Comparison of ENCODE assay signal across 8 cellular contexts in genomic region chr19:49057636-49058234, GRCh38. TPM values are rescaled to one million over a fixed set of nuclear protein-coding genes. Genes with fewer than 3 reads are reported as not detected.
DNase-seq lines count a peak whose midpoint lies in the region; ATAC-seq and TF ChIP-seq lines count a peak whose summit lies in the region.

Gene CGB7 (minus strand): TSS chr19:49057749. CDS start chr19:49055375, 2,374 bp downstream.

- no peak for TF ChIP-seq POLR2A in vagina (IDR thresholded peaks at IDR 0.05)

- no peaks in the 10 kb centered on the region for H3K36me3 ChIP-seq in CD4-positive, CD25-positive, alpha-beta regulatory T cell (ENCODE audit: control insufficient read depth, insufficient read depth, low read length)
- H3K36me3 ChIP-seq in vagina: no peaks in the 10 kb centered on the region

- peaks cover 0 to 23% (median 10%) of the 10 kb centered on the region in 4 donors for H3K4me1 Mint-ChIP-seq in CD4-positive, CD25-positive, alpha-beta regulatory T cell
- H3K4me1 Mint-ChIP-seq in activated T-cell treated with anti-CD3 and anti-CD28 coated beads, Interleukin-2, amount 50 U/mL, for 24 hours (ENCODE audit: low read depth): peaks cover 21% of the 10 kb centered on the region
- H3K4me1 Mint-ChIP-seq in natural killer cell treated with Interleukin-12 subunit alpha and Interleukin-12 subunit beta and Interleukin-15 and Interleukin-18, amount 100 ng/mL, for 72 hours (ENCODE audit: low read depth in 2 of 2): peaks cover 15% of the 10 kb centered on the region in 2 donors

- H3K27me3 Mint-ChIP-seq in CD4-positive, CD25-positive, alpha-beta regulatory T cell: peaks cover 70% of the 10 kb centered on the region
- H3K27me3 Mint-ChIP-seq in activated T-cell treated with anti-CD3 and anti-CD28 coated beads, Interleukin-2, amount 50 U/mL, for 24 hours: peaks cover 56% of the 10 kb centered on the region
- H3K27me3 Mint-ChIP-seq in natural killer cell treated with Interleukin-12 subunit alpha and Interleukin-12 subunit beta and Interleukin-15 and Interleukin-18, amount 100 ng/mL, for 72 hours: peaks cover 23 to 32% of the 10 kb centered on the region in 2 donors

- peak; percentile 16 to 28 for ATAC-seq in CD4-positive, CD25-positive, alpha-beta regulatory T cell (ENCODE audit: low read depth in 2 of 2)
- peak; percentile 25 to 48 for ATAC-seq in natural killer cell treated with Interleukin-12 subunit alpha and Interleukin-12 subunit beta and Interleukin-15 and Interleukin-18, amount 100 ng/mL, for 72 hours
- ATAC-seq in GM21717 (IDR thresholded peaks at IDR 0.05; ENCODE audit: unreplicated experiment): no peak

- H3K9me3 ChIP-seq in CD4-positive, CD25-positive, alpha-beta regulatory T cell (ENCODE audit: control insufficient read depth in 2 of 2, low read length in 2 of 2): no peaks in the 10 kb centered on the region
- H3K9me3 ChIP-seq in vagina: no peaks in the 10 kb centered on the region

- DNase-seq in CD4-positive, CD25-positive, alpha-beta regulatory T cell: peak in 2 of 3 donors; percentile 19 to 38
- DNase-seq in M059J (ENCODE audit: low read depth) (peak; percentile 82), fibroblast of the conjunctiva (ENCODE audit: low read depth) (peak; percentile 16), vagina (ENCODE audit: extremely low spot score in 2 of 2) (no peak), NK-92 (lab: John Stamatoyannopoulos, UW; ENCODE audit: unreplicated experiment) (no peak)
- DNase-seq in activated T-cell treated with anti-CD3 and anti-CD28 coated beads, Interleukin-2, amount 50 U/mL, for 24 hours: peak; percentile 62
- no peak for DNase-seq in natural killer cell treated with Interleukin-12 subunit alpha and Interleukin-12 subunit beta and Interleukin-15 and Interleukin-18, amount 100 ng/mL, for 72 hours (ENCODE audit: low spot score)

- H3K36me3 Mint-ChIP-seq in CD4-positive, CD25-positive, alpha-beta regulatory T cell: no peaks in the 10 kb centered on the region
- H3K36me3 Mint-ChIP-seq in activated T-cell treated with anti-CD3 and anti-CD28 coated beads, Interleukin-2, amount 50 U/mL, for 24 hours (ENCODE audit: low read depth): no peaks in the 10 kb centered on the region
- no peaks in the 10 kb centered on the region for H3K36me3 Mint-ChIP-seq in natural killer cell treated with Interleukin-12 subunit alpha and Interleukin-12 subunit beta and Interleukin-15 and Interleukin-18, amount 100 ng/mL, for 72 hours

- peaks cover 0 to 5% (median 0%) of the 10 kb centered on the region in 7 donors for H3K9me3 Mint-ChIP-seq in CD4-positive, CD25-positive, alpha-beta regulatory T cell
- no peaks in the 10 kb centered on the region for H3K9me3 Mint-ChIP-seq in activated T-cell treated with anti-CD3 and anti-CD28 coated beads, Interleukin-2, amount 50 U/mL, for 24 hours
- no peaks in the 10 kb centered on the region for H3K9me3 Mint-ChIP-seq in natural killer cell treated with Interleukin-12 subunit alpha and Interleukin-12 subunit beta and Interleukin-15 and Interleukin-18, amount 100 ng/mL, for 72 hours

- H3K4me3 Mint-ChIP-seq in CD4-positive, CD25-positive, alpha-beta regulatory T cell: peak within 1 kb of the TSS; percentile 82 to 88 (median 86)
- peak within 1 kb of the TSS; percentile 61 for H3K4me3 Mint-ChIP-seq in activated T-cell treated with anti-CD3 and anti-CD28 coated beads, Interleukin-2, amount 50 U/mL, for 24 hours
- peak within 1 kb of the TSS; percentile 82 for H3K4me3 Mint-ChIP-seq in natural killer cell treated with Interleukin-12 subunit alpha and Interleukin-12 subunit beta and Interleukin-15 and Interleukin-18, amount 100 ng/mL, for 72 hours

- intact Hi-C loops in vagina (cut with DNase I): no loop called here

- peaks cover 25% of the 10 kb centered on the region for H3K4me1 ChIP-seq in CD4-positive, CD25-positive, alpha-beta regulatory T cell (ENCODE audit: control insufficient read depth, insufficient read depth, low read length, poor library complexity, severe bottlenecking)
- peaks cover 22% of the 10 kb centered on the region for H3K4me1 ChIP-seq in vagina

- peak within 1 kb of the TSS; percentile 32 for H3K4me3 ChIP-seq in CD4-positive, CD25-positive, alpha-beta regulatory T cell (ENCODE audit: low read depth, low read length)
- H3K4me3 ChIP-seq in vagina: peak within 1 kb of the TSS; percentile 47 to 48

- H3K27ac ChIP-seq in CD4-positive, CD25-positive, alpha-beta regulatory T cell (ENCODE audit: insufficient read depth, low read length, poor library complexity, severe bottlenecking): no peak within 1 kb of the TSS
- peak within 1 kb of the TSS; percentile 15 for H3K27ac ChIP-seq in vagina

- no peak for TF ChIP-seq CTCF in vagina (IDR thresholded peaks at IDR 0.05)

- peak within 1 kb of the TSS in 1 of 3 donors; percentile 28 for H3K27ac Mint-ChIP-seq in CD4-positive, CD25-positive, alpha-beta regulatory T cell
- no peak within 1 kb of the TSS for H3K27ac Mint-ChIP-seq in activated T-cell treated with anti-CD3 and anti-CD28 coated beads, Interleukin-2, amount 50 U/mL, for 24 hours
- peak within 1 kb of the TSS in 1 of 2 donors; percentile 48 for H3K27ac Mint-ChIP-seq in natural killer cell treated with Interleukin-12 subunit alpha and Interleukin-12 subunit beta and Interleukin-15 and Interleukin-18, amount 100 ng/mL, for 72 hours

- H3K27me3 ChIP-seq in CD4-positive, CD25-positive, alpha-beta regulatory T cell (ENCODE audit: control insufficient read depth, insufficient read depth, low read length): peaks cover 3% of the 10 kb centered on the region
- no peaks in the 10 kb centered on the region for H3K27me3 ChIP-seq in vagina

RNA-seq across cellular contexts. Expression of gene CGB7, which starts in this region (rescaled TPM):
- not detected for total RNA-seq in CD4-positive, CD25-positive, alpha-beta regulatory T cell
- polyA plus RNA-seq in CD4-positive, CD25-positive, alpha-beta regulatory T cell: not detected
- 2.7 and 5.3 TPM in 2 replicates for total RNA-seq in M059J (2014; rRNA removed; shearing (Covaris generic))
- total RNA-seq in natural killer cell treated with Interleukin-12 subunit alpha and Interleukin-12 subunit beta and Interleukin-15 and Interleukin-18, amount 100 ng/mL, for 72 hours: not detected
- total RNA-seq in vagina: 0.98 TPM

Comparison
In these comparisons a context has a peak if more than half of its experiments do, and no peak if none do; other contexts are left out.
1. Peak in DNase-seq, ATAC-seq and H3K4me3 ChIP-seq in CD4-positive, CD25-positive, alpha-beta regulatory T cell; RNA of the gene not detected or under 1 TPM.
2. Peak in ATAC-seq in natural killer cell treated with Interleukin-12 subunit alpha and Interleukin-12 subunit beta and Interleukin-15 and Interleukin-18, amount 100 ng/mL, for 72 hours; RNA of the gene not detected or under 1 TPM.
3. DNase-seq: peak in M059J (single experiment), activated T-cell treated with anti-CD3 and anti-CD28 coated beads, Interleukin-2, amount 50 U/mL, for 24 hours (single experiment) and fibroblast of the conjunctiva (single experiment); none in natural killer cell treated with Interleukin-12 subunit alpha and Interleukin-12 subunit beta and Interleukin-15 and Interleukin-18, amount 100 ng/mL, for 72 hours (single experiment), vagina (0 of 2) and NK-92 (single experiment).
4. Peak in every context shown above with its lines, with median percentiles within 50 percentile points of each other: H3K4me3 Mint-ChIP-seq.